In genomic region chr7:155230169-155230593, GRCh38 we compare ENCODE assay signal across 9 cellular contexts.
DNase-seq lines count a peak whose midpoint lies in the region; ATAC-seq and TF ChIP-seq lines count a peak whose summit lies in the region.
"Had no signal": no experiment of that assay in that cellular context is flagged by ENCODE, and none has a peak within 500 bp of the region (broad histone marks: within the 10 kb centered on the region; RNA-seq: fewer than 3 reads in every experiment).

No MANE protein-coding gene starts in this region.

- H3K27ac ChIP-seq in breast epithelium, result peak overlapping the region; percentile 69 to 77
- H3K27ac ChIP-seq in layer of hippocampus (ENCODE audit: low read depth, low read length), result peak overlapping the region; percentile 38
- H3K27ac ChIP-seq in testis, result no peak overlapping the region

- 78 to 88% methylated on average over 11 of the region's 11 CpGs for WGBS in testis, 2 donors

- no peaks in the 10 kb centered on the region for H3K4me1 ChIP-seq in breast epithelium
- H3K4me1 ChIP-seq in testis, result no peaks in the 10 kb centered on the region

- no peaks in the 10 kb centered on the region for H3K36me3 ChIP-seq in breast epithelium
- no peaks in the 10 kb centered on the region for H3K36me3 ChIP-seq in testis (ENCODE audit: low read depth, missing control alignments)

- TF ChIP-seq CTCF in breast epithelium (IDR thresholded peaks at IDR 0.05) (no peak), testis (IDR thresholded peaks at IDR 0.05) (no peak)

- TF ChIP-seq POLR2A in breast epithelium (IDR thresholded peaks at IDR 0.05) (no peak), testis (IDR thresholded peaks at IDR 0.05) (no peak)

- no peak for ATAC-seq in GM21381 (IDR thresholded peaks at IDR 0.05; ENCODE audit: unreplicated experiment)
- ATAC-seq: sciatic nerve had no signal

- H3K9me3 ChIP-seq in breast epithelium (no peaks in the 10 kb centered on the region), testis (no peaks in the 10 kb centered on the region)

- DNase-seq in NCI-H2029 (lab: John Stamatoyannopoulos, UW), result peak; percentile 26
- DNase-seq in NCI-H2029 treated with DMSO at 0.1 percent for 48 hours (lab: John Stamatoyannopoulos, UW), result no peak
- DNase-seq in breast epithelium (ENCODE audit: low spot score in 2 of 2), result peak in 1 of 2 donors; percentile 89
- DNase-seq in testis, result peak; percentile 45
- DNase-seq in activated CD4-positive, alpha-beta T cell treated with anti-CD3 and anti-CD28 coated beads, Interleukin-2, amount 50 U/mL, for 1 hour, result no peak
- DNase-seq in DMS79 (lab: John Stamatoyannopoulos, UW), result no peak

- H3K4me3 ChIP-seq in breast epithelium (no peak overlapping the region), testis (no peak overlapping the region)

- intact Hi-C loops in breast epithelium (cut with DNase I; ENCODE audit: low total_unique reads), result no loop called here
- intact Hi-C loops in testis (cut with DNase I; ENCODE audit: low total_unique reads), result no loop called here

- peaks cover 0 to 10% of the 10 kb centered on the region in 2 donors for H3K27me3 ChIP-seq in breast epithelium
- no peaks in the 10 kb centered on the region for H3K27me3 ChIP-seq in layer of hippocampus (ENCODE audit: control insufficient read depth, insufficient read depth, low read length)
- no peaks in the 10 kb centered on the region for H3K27me3 ChIP-seq in testis

Comparison
In these comparisons a context has a peak if more than half of its experiments do, and no peak if none do; other contexts are left out.
1. DNase-seq: peak in NCI-H2029 (single experiment) and testis (single experiment); none in NCI-H2029 treated with DMSO at 0.1 percent for 48 hours (single experiment), activated CD4-positive, alpha-beta T cell treated with anti-CD3 and anti-CD28 coated beads, Interleukin-2, amount 50 U/mL, for 1 hour (single experiment) and DMS79 (single experiment).
2. H3K27ac ChIP-seq: peak in breast epithelium (2 of 2) and layer of hippocampus (single experiment); none in testis (0 of 2).